8 cellular contexts compared by ENCODE assay signal in genomic region chr20:53583660-53584549, GRCh38. TPM values are rescaled to one million over a fixed set of nuclear protein-coding genes. Genes with fewer than 3 reads are reported as not detected.
A peak's percentile ranks its signal among the peaks of the same experiment; 100 is the strongest.
DNase-seq lines count a peak whose midpoint lies in the region; ATAC-seq and TF ChIP-seq lines count a peak whose summit lies in the region.
"Not testable (repeated sequence)": the region's sequence is repeated elsewhere in the genome, so short reads cannot be mapped to it uniquely, and the experiment has no call there.

No MANE protein-coding gene starts in this region.

- H3K36me3 ChIP-seq in HUES6 (ENCODE audit: control insufficient read depth, insufficient read depth, low read length) (peaks cover 41% of the 10 kb centered on the region), SK-N-SH (replicated peaks in 1 of 2; ENCODE audit: control insufficient read depth in 1 of 2, insufficient read depth in 2 of 2, low read length in 1 of 2) (peaks cover 29 to 36% of the 10 kb centered on the region in 2 experiments), suprapubic skin (peaks cover 17% of the 10 kb centered on the region)

- not testable (repeated sequence) for H3K4me3 Mint-ChIP-seq in CD14-positive monocyte, nephron
- H3K4me3 Mint-ChIP-seq in central memory CD8-positive, alpha-beta T cell = peak overlapping the region; percentile 95

- intact Hi-C loops in CD14-positive monocyte (cut with micrococcal nuclease) (loop anchor here (2.0 to 5.0 kb wide), 2 partner anchors 27 to 38 kb away; no protein-coding TSS in a partner anchor), left cardiac atrium (cut with DNase I) (loop anchor here in 1 of 2 donors (5.0 kb wide), 1 partner anchor 333 kb away; no protein-coding TSS in a partner anchor)

- peaks cover 42 to 48% of the 10 kb centered on the region in 2 donors for H3K36me3 Mint-ChIP-seq in CD14-positive monocyte
- peaks cover 37% of the 10 kb centered on the region for H3K36me3 Mint-ChIP-seq in central memory CD8-positive, alpha-beta T cell (ENCODE audit: insufficient read depth)
- H3K36me3 Mint-ChIP-seq in nephron (ENCODE audit: low read depth) = peaks cover 24% of the 10 kb centered on the region

- not testable (repeated sequence) for H4K20me1 ChIP-seq in SK-N-SH (ENCODE audit: insufficient read depth)

- H3K27ac Mint-ChIP-seq in CD14-positive monocyte = peak overlapping the region; percentile 78 to 96 (median 90)
- peak overlapping the region; percentile 92 for H3K27ac Mint-ChIP-seq in central memory CD8-positive, alpha-beta T cell (ENCODE audit: low read depth)
- H3K27ac Mint-ChIP-seq in nephron = peak overlapping the region in 2 of 3 experiments; percentile 37 to 51

- H3K4me2 ChIP-seq in SK-N-SH = peak overlapping the region; percentile 54; the same call in 1 of the 2 replicates

- TF ChIP-seq EP300 in SK-N-SH (IDR thresholded peaks at IDR 0.05; ENCODE audit: borderline replicate concordance in 1 of 2, low read depth in 1 of 2, low read length in 1 of 2); suprapubic skin (IDR thresholded peaks at IDR 0.05): not testable (repeated sequence)

- peaks cover 100% of the 10 kb centered on the region for H3K79me2 ChIP-seq in SK-N-SH (ENCODE audit: insufficient read depth)

- TF ChIP-seq RAD21 in SK-N-SH (IDR thresholded peaks at IDR 0.05; ENCODE audit: low read length) = not testable (repeated sequence)

- peaks cover 78% of the 10 kb centered on the region for H3K4me1 Mint-ChIP-seq in CD14-positive monocyte
- H3K4me1 Mint-ChIP-seq in central memory CD8-positive, alpha-beta T cell = peaks cover 61% of the 10 kb centered on the region
- peaks cover 54% of the 10 kb centered on the region for H3K4me1 Mint-ChIP-seq in nephron

- H3K9me2 ChIP-seq in SK-N-SH = not testable (repeated sequence)

- not testable (repeated sequence) for H3K27me3 ChIP-seq in HUES6 (ENCODE audit: control insufficient read depth, insufficient read depth, low read length); SK-N-SH (ENCODE audit: insufficient read depth); suprapubic skin

- H3K27ac ChIP-seq in HUES6 (ENCODE audit: low read depth, low read length) (0 out of 2 replicates have a peak overlapping the region, but pooled peaks have one; percentile 49), SK-N-SH (ENCODE audit: low read depth in 2 of 2, low read length in 1 of 2) (peak overlapping the region in 1 of 2 experiments; percentile 95; a peak in 2 of 4 replicates), suprapubic skin (peak overlapping the region; percentile 55)

- CTCF ChIA-PET in SK-N-SH (lab: Yijun Ruan, JAX) = interaction anchor here (1.4 to 7.9 kb wide), 2 partner anchors 331 to 356 kb away, joined by 3 to 46 read pairs; no protein-coding TSS in a partner anchor

- not testable (repeated sequence) for H3K9ac ChIP-seq in HUES6 (ENCODE audit: low read length)
- H3K9ac ChIP-seq in SK-N-SH = peak overlapping the region; percentile 69; the same call in 1 of the 2 replicates

- H3F3A ChIP-seq in SK-N-SH (replicated peaks; ENCODE audit: insufficient read depth) = peaks cover 41% of the 10 kb centered on the region

- 55% methylated on average over 3 of the region's 3 CpGs for WGBS in SK-N-SH (ENCODE audit: low lambda C conversion rate)
- 23% methylated on average over 3 of the region's 3 CpGs for WGBS in suprapubic skin

- ATAC-seq in central memory CD8-positive, alpha-beta T cell (replicated peaks; ENCODE audit: extremely low read depth, poor library complexity, severe bottlenecking); left cardiac atrium: not testable (repeated sequence)

- H2AFZ ChIP-seq in SK-N-SH (ENCODE audit: low read depth) = not testable (repeated sequence)

- not testable (repeated sequence) for DNase-seq in CD14-positive monocyte (ENCODE audit: low spot score); SK-N-SH; central memory CD8-positive, alpha-beta T cell (ENCODE audit: low spot score in 2 of 2); suprapubic skin (ENCODE audit: low spot score in 2 of 2)
- peak; percentile 9 to 13 for DNase-seq in activated T-cell treated with anti-CD3 and anti-CD28 coated beads, Interleukin-2, amount 50 U/mL, for 48 hours
- peak; percentile 4 for DNase-seq in left cardiac atrium

- TF ChIP-seq POLR2A in suprapubic skin (IDR thresholded peaks at IDR 0.05) = not testable (repeated sequence)

- H3K27me3 Mint-ChIP-seq in CD14-positive monocyte (ENCODE audit: low read depth in 3 of 3); central memory CD8-positive, alpha-beta T cell; nephron (ENCODE audit: low read depth): not testable (repeated sequence)

- not testable (repeated sequence) for H3K9me3 Mint-ChIP-seq in CD14-positive monocyte; central memory CD8-positive, alpha-beta T cell; nephron

- H3K4me3 ChIP-seq in HUES6 (ENCODE audit: low read depth, low read length); SK-N-SH (ENCODE audit: low read depth in 2 of 2, low read length in 1 of 2); suprapubic skin: not testable (repeated sequence)

- H3K4me1 ChIP-seq in HUES6 (ENCODE audit: control insufficient read depth, insufficient read depth, low read length) = peaks cover 72% of the 10 kb centered on the region
- peaks cover 12 to 77% of the 10 kb centered on the region in 2 experiments for H3K4me1 ChIP-seq in SK-N-SH (ENCODE audit: control insufficient read depth in 1 of 2, insufficient read depth in 2 of 2, low read depth in 1 of 2, low read length in 1 of 2)
- peaks cover 91% of the 10 kb centered on the region for H3K4me1 ChIP-seq in suprapubic skin

- POLR2A ChIA-PET in SK-N-SH (lab: Yijun Ruan, JAX) = interaction anchor here (1.1 kb wide), 1 partner anchor 334 kb away, joined by 3 read pairs; no protein-coding TSS in a partner anchor

- TF ChIP-seq CTCF in CD14-positive monocyte (IDR thresholded peaks at IDR 0.05); SK-N-SH (IDR thresholded peaks at IDR 0.05); nephron (IDR thresholded peaks at IDR 0.05; ENCODE audit: unreplicated experiment in 3 of 3); suprapubic skin (IDR thresholded peaks at IDR 0.05): not testable (repeated sequence)

- not testable (repeated sequence) for H3K9me3 ChIP-seq in HUES6 (ENCODE audit: control insufficient read depth, insufficient read depth, low read depth, low read length); SK-N-SH; suprapubic skin

RNA-seq across cellular contexts. Expression of gene ZNF217, which starts 9.7 kb away (rescaled TPM):
- polyA plus RNA-seq in CD14-positive monocyte (10 to 100 TPM; 10.5 to 41.5 TPM), SK-N-SH (2012; rRNA removed) (6.9 and 7.1 TPM in 2 replicates)
- 7.6 and 8.5 TPM in 2 replicates for polyA plus RNA-seq in SK-N-SH (2012; cell fraction: cytosol; rRNA removed)
- polyA plus RNA-seq in SK-N-SH (2012; cell fraction: nucleus; rRNA removed) = 13.4 and 14.5 TPM in 2 replicates
- total RNA-seq in left cardiac atrium (10 to 100 TPM; 12.6 to 15.8 TPM), suprapubic skin (10 to 100 TPM; 31.2 to 64.8 (median 46.7) TPM)
